In genomic region chr10:61329854-61330253, GRCh38 we compare ENCODE assay signal across 16 cellular contexts.
DNase-seq lines count a peak whose midpoint lies in the region; ATAC-seq lines count a peak whose summit lies in the region.
"Had no signal": no experiment of that assay in that cellular context is flagged by ENCODE, and none has a peak within 500 bp of the region (broad histone marks: within the 10 kb centered on the region; RNA-seq: fewer than 3 reads in every experiment).

No MANE protein-coding gene starts in this region.

- H3K9me3 Mint-ChIP-seq in activated T-cell treated with anti-CD3 and anti-CD28 coated beads, Interleukin-2, amount 50 U/mL, for 24 hours = peaks cover 8% of the 10 kb centered on the region

- ATAC-seq in GM18870 (IDR thresholded peaks at IDR 0.05; ENCODE audit: unreplicated experiment) (peak; percentile 90), GM21447 (IDR thresholded peaks at IDR 0.05; ENCODE audit: unreplicated experiment) (peak; percentile 85), HG02938 (IDR thresholded peaks at IDR 0.05; ENCODE audit: unreplicated experiment) (peak; percentile 85), HG03460 (IDR thresholded peaks at IDR 0.05; ENCODE audit: unreplicated experiment) (peak; percentile 88)
- ATAC-seq: K562; right lobe of liver; stimulated activated naive B cell treated with anti-CD40 and anti-IgM and Interleukin-4, amounts not matched to agents 10 μg/mL and 1 μg/mL and 100 μg/mL, for 72 hours had no signal

- H3K4me1 Mint-ChIP-seq in activated T-cell treated with anti-CD3 and anti-CD28 coated beads, Interleukin-2, amount 50 U/mL, for 24 hours (ENCODE audit: low read depth) = no peaks in the 10 kb centered on the region
- H3K4me1 Mint-ChIP-seq: activated naive CD8-positive, alpha-beta T cell treated with anti-CD3 and anti-CD28 coated beads for 36 hours; memory B cell; stimulated activated naive B cell treated with anti-CD40 and anti-IgM and Interleukin-4, amounts not matched to agents 10 μg/mL and 1 μg/mL and 100 μg/mL, for 72 hours had no signal

- H3K36me3 Mint-ChIP-seq in activated T-cell treated with anti-CD3 and anti-CD28 coated beads, Interleukin-2, amount 50 U/mL, for 24 hours (ENCODE audit: low read depth) = no peaks in the 10 kb centered on the region
- H3K36me3 Mint-ChIP-seq: activated naive CD8-positive, alpha-beta T cell treated with anti-CD3 and anti-CD28 coated beads for 36 hours; memory B cell; stimulated activated naive B cell treated with anti-CD40 and anti-IgM and Interleukin-4, amounts not matched to agents 10 μg/mL and 1 μg/mL and 100 μg/mL, for 72 hours had no signal

- H3K4me3 Mint-ChIP-seq in activated T-cell treated with anti-CD3 and anti-CD28 coated beads, Interleukin-2, amount 50 U/mL, for 24 hours = no peak overlapping the region
- H3K4me3 Mint-ChIP-seq: activated naive CD8-positive, alpha-beta T cell treated with anti-CD3 and anti-CD28 coated beads for 36 hours; memory B cell; stimulated activated naive B cell treated with anti-CD40 and anti-IgM and Interleukin-4, amounts not matched to agents 10 μg/mL and 1 μg/mL and 100 μg/mL, for 72 hours had no signal

- no peak for DNase-seq in activated T-cell treated with anti-CD3 and anti-CD28 coated beads, Interleukin-2, amount 50 U/mL, for 24 hours
- no peak for DNase-seq in stimulated activated CD4-positive, alpha-beta T cell treated with anti-CD3 and anti-CD28 coated beads, Interleukin-2, amount 100 ng/mL, for 24 hours
- DNase-seq in SIG-M5 (lab: John Stamatoyannopoulos, UW) (no peak), NCI-H2196 (lab: John Stamatoyannopoulos, UW; ENCODE audit: unreplicated experiment) (no peak)
- DNase-seq: activated naive CD8-positive, alpha-beta T cell treated with anti-CD3 and anti-CD28 coated beads for 36 hours; caudate nucleus; NCI-H1105; right lobe of liver; stimulated activated CD4-positive, alpha-beta T cell treated with anti-CD3 and anti-CD28 coated beads, Interleukin-4, amount 100 ng/mL, for 4 hours; stimulated activated naive B cell treated with anti-CD40 and anti-IgM and Interleukin-4, amounts not matched to agents 10 μg/mL and 1 μg/mL and 100 μg/mL, for 72 hours had no signal

- H3K27ac Mint-ChIP-seq in activated T-cell treated with anti-CD3 and anti-CD28 coated beads, Interleukin-2, amount 50 U/mL, for 24 hours = no peak overlapping the region
- H3K27ac Mint-ChIP-seq: activated naive CD8-positive, alpha-beta T cell treated with anti-CD3 and anti-CD28 coated beads for 36 hours; memory B cell; stimulated activated naive B cell treated with anti-CD40 and anti-IgM and Interleukin-4, amounts not matched to agents 10 μg/mL and 1 μg/mL and 100 μg/mL, for 72 hours had no signal

- peaks cover 7% of the 10 kb centered on the region for H3K27me3 Mint-ChIP-seq in activated T-cell treated with anti-CD3 and anti-CD28 coated beads, Interleukin-2, amount 50 U/mL, for 24 hours
